ENCODE assay signal across 1 cellular context in genomic region chr15:39215006-39215405, GRCh38.
TF ChIP-seq lines count a peak whose summit lies in the region.

No MANE protein-coding gene starts in this region.

TF ChIP-seq in GM23338, 12 proteins besides CTCF, POLR2A, EP300 and RAD21 (continued from another document):
- TF ChIP-seq, protein P1, sequence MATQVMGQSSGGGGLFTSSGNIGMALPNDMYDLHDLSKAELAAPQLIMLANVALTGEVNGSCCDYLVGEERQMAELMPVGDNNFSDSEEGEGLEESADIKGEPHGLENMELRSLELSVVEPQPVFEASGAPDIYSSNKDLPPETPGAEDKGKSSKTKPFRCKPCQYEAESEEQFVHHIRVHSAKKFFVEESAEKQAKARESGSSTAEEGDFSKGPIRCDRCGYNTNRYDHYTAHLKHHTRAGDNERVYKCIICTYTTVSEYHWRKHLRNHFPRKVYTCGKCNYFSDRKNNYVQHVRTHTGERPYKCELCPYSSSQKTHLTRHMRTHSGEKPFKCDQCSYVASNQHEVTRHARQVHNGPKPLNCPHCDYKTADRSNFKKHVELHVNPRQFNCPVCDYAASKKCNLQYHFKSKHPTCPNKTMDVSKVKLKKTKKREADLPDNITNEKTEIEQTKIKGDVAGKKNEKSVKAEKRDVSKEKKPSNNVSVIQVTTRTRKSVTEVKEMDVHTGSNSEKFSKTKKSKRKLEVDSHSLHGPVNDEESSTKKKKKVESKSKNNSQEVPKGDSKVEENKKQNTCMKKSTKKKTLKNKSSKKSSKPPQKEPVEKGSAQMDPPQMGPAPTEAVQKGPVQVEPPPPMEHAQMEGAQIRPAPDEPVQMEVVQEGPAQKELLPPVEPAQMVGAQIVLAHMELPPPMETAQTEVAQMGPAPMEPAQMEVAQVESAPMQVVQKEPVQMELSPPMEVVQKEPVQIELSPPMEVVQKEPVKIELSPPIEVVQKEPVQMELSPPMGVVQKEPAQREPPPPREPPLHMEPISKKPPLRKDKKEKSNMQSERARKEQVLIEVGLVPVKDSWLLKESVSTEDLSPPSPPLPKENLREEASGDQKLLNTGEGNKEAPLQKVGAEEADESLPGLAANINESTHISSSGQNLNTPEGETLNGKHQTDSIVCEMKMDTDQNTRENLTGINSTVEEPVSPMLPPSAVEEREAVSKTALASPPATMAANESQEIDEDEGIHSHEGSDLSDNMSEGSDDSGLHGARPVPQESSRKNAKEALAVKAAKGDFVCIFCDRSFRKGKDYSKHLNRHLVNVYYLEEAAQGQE (IDR thresholded peaks at IDR 0.05; ENCODE audit: unreplicated experiment), result no peak
- TF ChIP-seq JUNB (IDR thresholded peaks at IDR 0.05; ENCODE audit: unreplicated experiment), result no peak
- TF ChIP-seq ETS1 (IDR thresholded peaks at IDR 0.05), result no peak
- no peak for TF ChIP-seq STAT1 (IDR thresholded peaks at IDR 0.05; ENCODE audit: unreplicated experiment)
- TF ChIP-seq, protein P2, sequence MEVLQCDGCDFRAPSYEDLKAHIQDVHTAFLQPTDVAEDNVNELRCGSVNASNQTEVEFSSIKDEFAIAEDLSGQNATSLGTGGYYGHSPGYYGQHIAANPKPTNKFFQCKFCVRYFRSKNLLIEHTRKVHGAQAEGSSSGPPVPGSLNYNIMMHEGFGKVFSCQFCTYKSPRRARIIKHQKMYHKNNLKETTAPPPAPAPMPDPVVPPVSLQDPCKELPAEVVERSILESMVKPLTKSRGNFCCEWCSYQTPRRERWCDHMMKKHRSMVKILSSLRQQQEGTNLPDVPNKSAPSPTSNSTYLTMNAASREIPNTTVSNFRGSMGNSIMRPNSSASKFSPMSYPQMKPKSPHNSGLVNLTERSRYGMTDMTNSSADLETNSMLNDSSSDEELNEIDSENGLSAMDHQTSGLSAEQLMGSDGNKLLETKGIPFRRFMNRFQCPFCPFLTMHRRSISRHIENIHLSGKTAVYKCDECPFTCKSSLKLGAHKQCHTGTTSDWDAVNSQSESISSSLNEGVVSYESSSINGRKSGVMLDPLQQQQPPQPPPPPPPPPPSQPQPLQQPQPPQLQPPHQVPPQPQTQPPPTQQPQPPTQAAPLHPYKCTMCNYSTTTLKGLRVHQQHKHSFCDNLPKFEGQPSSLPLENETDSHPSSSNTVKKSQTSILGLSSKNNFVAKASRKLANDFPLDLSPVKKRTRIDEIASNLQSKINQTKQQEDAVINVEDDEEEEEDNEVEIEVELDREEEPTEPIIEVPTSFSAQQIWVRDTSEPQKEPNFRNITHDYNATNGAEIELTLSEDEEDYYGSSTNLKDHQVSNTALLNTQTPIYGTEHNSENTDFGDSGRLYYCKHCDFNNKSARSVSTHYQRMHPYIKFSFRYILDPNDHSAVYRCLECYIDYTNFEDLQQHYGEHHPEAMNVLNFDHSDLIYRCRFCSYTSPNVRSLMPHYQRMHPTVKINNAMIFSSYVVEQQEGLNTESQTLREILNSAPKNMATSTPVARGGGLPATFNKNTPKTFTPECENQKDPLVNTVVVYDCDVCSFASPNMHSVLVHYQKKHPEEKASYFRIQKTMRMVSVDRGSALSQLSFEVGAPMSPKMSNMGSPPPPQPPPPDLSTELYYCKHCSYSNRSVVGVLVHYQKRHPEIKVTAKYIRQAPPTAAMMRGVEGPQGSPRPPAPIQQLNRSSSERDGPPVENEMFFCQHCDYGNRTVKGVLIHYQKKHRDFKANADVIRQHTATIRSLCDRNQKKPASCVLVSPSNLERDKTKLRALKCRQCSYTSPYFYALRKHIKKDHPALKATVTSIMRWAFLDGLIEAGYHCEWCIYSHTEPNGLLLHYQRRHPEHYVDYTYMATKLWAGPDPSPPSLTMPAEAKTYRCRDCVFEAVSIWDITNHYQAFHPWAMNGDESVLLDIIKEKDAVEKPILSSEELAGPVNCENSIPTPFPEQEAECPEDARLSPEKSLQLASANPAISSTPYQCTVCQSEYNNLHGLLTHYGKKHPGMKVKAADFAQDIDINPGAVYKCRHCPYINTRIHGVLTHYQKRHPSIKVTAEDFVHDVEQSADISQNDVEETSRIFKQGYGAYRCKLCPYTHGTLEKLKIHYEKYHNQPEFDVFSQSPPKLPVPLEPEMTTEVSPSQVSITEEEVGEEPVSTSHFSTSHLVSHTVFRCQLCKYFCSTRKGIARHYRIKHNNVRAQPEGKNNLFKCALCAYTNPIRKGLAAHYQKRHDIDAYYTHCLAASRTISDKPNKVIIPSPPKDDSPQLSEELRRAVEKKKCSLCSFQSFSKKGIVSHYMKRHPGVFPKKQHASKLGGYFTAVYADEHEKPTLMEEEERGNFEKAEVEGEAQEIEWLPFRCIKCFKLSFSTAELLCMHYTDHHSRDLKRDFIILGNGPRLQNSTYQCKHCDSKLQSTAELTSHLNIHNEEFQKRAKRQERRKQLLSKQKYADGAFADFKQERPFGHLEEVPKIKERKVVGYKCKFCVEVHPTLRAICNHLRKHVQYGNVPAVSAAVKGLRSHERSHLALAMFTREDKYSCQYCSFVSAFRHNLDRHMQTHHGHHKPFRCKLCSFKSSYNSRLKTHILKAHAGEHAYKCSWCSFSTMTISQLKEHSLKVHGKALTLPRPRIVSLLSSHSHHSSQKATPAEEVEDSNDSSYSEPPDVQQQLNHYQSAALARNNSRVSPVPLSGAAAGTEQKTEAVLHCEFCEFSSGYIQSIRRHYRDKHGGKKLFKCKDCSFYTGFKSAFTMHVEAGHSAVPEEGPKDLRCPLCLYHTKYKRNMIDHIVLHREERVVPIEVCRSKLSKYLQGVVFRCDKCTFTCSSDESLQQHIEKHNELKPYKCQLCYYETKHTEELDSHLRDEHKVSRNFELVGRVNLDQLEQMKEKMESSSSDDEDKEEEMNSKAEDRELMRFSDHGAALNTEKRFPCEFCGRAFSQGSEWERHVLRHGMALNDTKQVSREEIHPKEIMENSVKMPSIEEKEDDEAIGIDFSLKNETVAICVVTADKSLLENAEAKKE (CRISPR knock-in tag; IDR thresholded peaks at IDR 0.05), result no peak
- TF ChIP-seq ZNF331 (CRISPR knock-in tag; IDR thresholded peaks at IDR 0.05; ENCODE audit: low read depth), result no peak
- TF ChIP-seq ZNF114 (CRISPR knock-in tag; IDR thresholded peaks at IDR 0.05), result no peak
